ENCODE assay signal across 24 cellular contexts in the genomic region with DNA sequence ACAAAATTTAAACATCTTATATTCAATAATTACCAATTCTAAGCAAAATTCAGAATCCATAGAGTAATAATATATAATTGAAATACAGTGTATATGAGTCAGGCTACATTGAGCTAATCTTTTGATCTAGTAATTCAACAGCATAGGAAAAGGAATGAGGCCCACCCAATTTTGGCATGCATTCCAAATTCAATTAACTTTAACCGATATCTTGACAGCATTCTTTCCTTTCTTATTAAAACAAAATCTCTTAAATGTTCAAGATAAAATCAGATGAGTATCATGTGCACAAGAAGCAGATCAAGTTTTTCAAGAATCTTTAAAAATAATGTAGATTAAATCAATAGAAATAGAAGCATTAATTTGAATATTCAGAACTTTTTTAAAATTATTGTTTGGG.
"Had no signal": no experiment of that assay in that cellular context is flagged by ENCODE, and none has a peak within 500 bp of the region (broad histone marks: within the 10 kb centered on the region; RNA-seq: fewer than 3 reads in every experiment).

No MANE protein-coding gene starts in this region.

- H3K4me1 ChIP-seq: esophagus muscularis mucosa, foreskin keratinocyte, left lung, neural progenitor cell, parathyroid adenoma, sigmoid colon, stomach, thyroid gland had no signal

- H3K36me3 ChIP-seq: esophagus muscularis mucosa, heart right ventricle, left lung, neural progenitor cell, sigmoid colon, stomach, thyroid gland had no signal

- H3K79me2 ChIP-seq: parathyroid adenoma had no signal

- ATAC-seq: foreskin keratinocyte; heart right ventricle; left cardiac atrium; left lung; naive thymus-derived CD4-positive, alpha-beta T cell; right cardiac atrium; stimulated activated effector memory CD8-positive, alpha-beta T cell treated with anti-CD3 and anti-CD28 coated beads, Interleukin-12 subunit alpha, Interleukin-12 subunit beta, amount 100 ng/mL, for 72 hours had no signal

- H3K27me3 ChIP-seq: dorsolateral prefrontal cortex, esophagus muscularis mucosa, foreskin keratinocyte, heart right ventricle, left lung, neural progenitor cell, sigmoid colon, stomach, thyroid gland had no signal

- H2AFZ ChIP-seq: neural progenitor cell, parathyroid adenoma had no signal

- H3K4me2 ChIP-seq: neural progenitor cell had no signal

- H3K27ac ChIP-seq: esophagus muscularis mucosa, foreskin keratinocyte, heart right ventricle, left lung, neural progenitor cell, parathyroid adenoma, sigmoid colon, stomach, thyroid gland had no signal

- H3K9me3 ChIP-seq: esophagus muscularis mucosa, left lung, sigmoid colon, stomach, thyroid gland had no signal

- H3K4me3 ChIP-seq: dorsolateral prefrontal cortex, esophagus muscularis mucosa, heart right ventricle, left lung, neural progenitor cell, sigmoid colon, stomach, thyroid gland had no signal

- DNase-seq: dorsolateral prefrontal cortex; effector CD4-positive, alpha-beta T cell; glutamatergic neuron; heart right ventricle; hippocampal formation; left cardiac atrium; left lung; mesendoderm; midbrain; naive thymus-derived CD4-positive, alpha-beta T cell; right cardiac atrium; sigmoid colon; stimulated activated CD4-positive, alpha-beta T cell treated with anti-CD3 and anti-CD28 coated beads, Interleukin-2, amount 100 ng/mL, for 24 hours; stimulated activated CD4-positive, alpha-beta T cell treated with anti-CD3 and anti-CD28 coated beads, Interleukin-4, amount 100 ng/mL, for 24 hours; stimulated activated naive CD4-positive, alpha-beta T cell treated with Interleukin-2 at 50 U/mL for 16 hours; stomach; thyroid gland had no signal

- H3K9ac ChIP-seq: neural progenitor cell, parathyroid adenoma had no signal

- FAIRE-seq: islet of Langerhans, urothelium cell line had no signal
